20 cellular contexts compared by ENCODE assay signal in the genomic region with DNA sequence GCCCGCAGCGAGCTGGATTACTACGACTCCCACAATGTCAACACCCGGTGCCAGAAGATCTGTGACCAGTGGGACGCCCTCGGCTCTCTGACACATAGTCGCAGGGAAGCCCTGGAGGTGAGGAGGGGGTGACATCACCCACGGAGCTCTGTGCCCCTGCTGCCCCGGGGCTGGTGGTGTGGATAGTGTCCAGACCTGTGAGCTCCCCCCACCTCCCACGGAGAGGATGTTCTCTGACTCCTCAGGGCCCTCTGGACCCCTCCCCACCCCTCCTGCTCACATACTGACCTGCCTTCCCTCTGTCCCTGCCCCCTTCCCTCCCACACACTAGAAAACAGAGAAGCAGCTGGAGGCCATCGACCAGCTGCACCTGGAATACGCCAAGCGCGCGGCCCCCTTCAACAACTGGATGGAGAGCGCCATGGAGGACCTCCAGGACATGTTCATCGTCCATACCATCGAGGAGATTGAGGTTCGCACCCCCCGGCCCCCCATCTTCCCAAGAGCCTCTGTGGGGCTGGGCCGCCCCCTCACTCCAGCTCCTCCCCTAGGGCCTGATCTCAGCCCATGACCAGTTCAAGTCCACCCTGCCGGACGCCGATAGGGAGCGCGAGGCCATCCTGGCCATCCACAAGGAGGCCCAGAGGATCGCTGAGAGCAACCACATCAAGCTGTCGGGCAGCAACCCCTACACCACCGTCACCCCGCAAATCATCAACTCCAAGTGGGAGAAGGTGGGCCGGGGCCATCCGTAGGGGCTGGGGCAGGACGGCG. TPM values are rescaled to one million over a fixed set of nuclear protein-coding genes. Genes with fewer than 3 reads are reported as not detected.
DNase-seq lines count a peak whose midpoint lies in the region; ATAC-seq and TF ChIP-seq lines count a peak whose summit lies in the region.
"Had no signal": no experiment of that assay in that cellular context is flagged by ENCODE, and none has a peak within 500 bp of the region (broad histone marks: within the 10 kb centered on the region; RNA-seq: fewer than 3 reads in every experiment).

No MANE protein-coding gene starts in this region.

- in situ Hi-C loops in mammary epithelial cell (cut with MboI; ENCODE audit: low sequenced_read_pairs in 2 of 2), result loop anchor here in 1 of 2 donors (10.0 kb wide), 1 partner anchor 111 kb away; a partner anchor contains a TSS

- H3K27me3 ChIP-seq in PC-3 (ENCODE audit: low read length) (no peaks in the 10 kb centered on the region), mammary epithelial cell (ENCODE audit: insufficient read depth, low read length) (no peaks in the 10 kb centered on the region), mesenchymal stem cell (ENCODE audit: control insufficient read depth in 1 of 2, insufficient read depth in 1 of 2, low read length in 2 of 2) (no peaks in the 10 kb centered on the region)

- 65% methylated on average over 16 of the region's 34 CpGs for WGBS in mammary epithelial cell (ENCODE audit: low coverage, missing lambda C conversion rate)
- 85% methylated on average over 33 of the region's 34 CpGs for WGBS in mesenchymal stem cell

- intact Hi-C loops in PC-3 (cut with micrococcal nuclease), result no loop called here
- intact Hi-C loops in mammary epithelial cell (cut with micrococcal nuclease), result no loop called here
- intact Hi-C loops in activated CD4-positive, alpha-beta T cell treated with anti-CD3 and anti-CD28 coated beads for 36 hours (cut with DNase I, micrococcal nuclease), result no loop called here

- DNase-seq in PC-3, result no peak
- DNase-seq in mammary epithelial cell, result no peak
- DNase-seq in mesenchymal stem cell, result no peak
- DNase-seq in substantia nigra (lab: John Stamatoyannopoulos, UW), result no peak
- no peak for DNase-seq in activated CD4-positive, alpha-beta T cell treated with anti-CD3 and anti-CD28 coated beads for 36 hours
- no peak for DNase-seq in T-helper 9 cell
- no peak for DNase-seq in dedifferentiated amniotic fluid mesenchymal stem cell (ENCODE audit: extremely low spot score)
- DNase-seq: activated CD4-positive, CD25-positive, alpha-beta regulatory T cell treated with anti-CD3 and anti-CD28 coated beads, Interleukin-2, amount 50 U/mL, for 72 hours; activated effector memory CD4-positive, alpha-beta T cell treated with Interleukin-2 at 50 U/mL for 16 hours; amniotic stem cell; COR-L47; immature natural killer cell; NCI-H2081 treated with DMSO at 0.1 percent for 48 hours; NCI-H524 treated with DMSO at 0.1 percent for 48 hours had no signal

- no peak overlapping the region for H2AK5ac ChIP-seq in mesenchymal stem cell (ENCODE audit: low read length, severe bottlenecking)

- H3K36me3 ChIP-seq in PC-3 (ENCODE audit: low read depth, low read length), result peaks cover 53% of the 10 kb centered on the region
- peaks cover 55% of the 10 kb centered on the region for H3K36me3 ChIP-seq in mammary epithelial cell (ENCODE audit: insufficient read depth, low read length)
- peaks cover 95 to 100% of the 10 kb centered on the region in 2 experiments for H3K36me3 ChIP-seq in mesenchymal stem cell (ENCODE audit: control insufficient read depth in 1 of 2, insufficient read depth in 2 of 2, low read depth in 1 of 2, low read length in 2 of 2)

- no peaks in the 10 kb centered on the region for H3K79me2 ChIP-seq in PC-3 (ENCODE audit: low read length)
- peaks cover 80% of the 10 kb centered on the region for H3K79me2 ChIP-seq in mammary epithelial cell (ENCODE audit: insufficient read depth, low read length)

- H3K27ac Mint-ChIP-seq in activated CD4-positive, alpha-beta T cell treated with anti-CD3 and anti-CD28 coated beads for 36 hours, result no peak overlapping the region
- H3K27ac Mint-ChIP-seq: memory B cell had no signal

- CTCF ChIA-PET in PC-3 (lab: Charles Lee) (no interaction called here), mammary epithelial cell (lab: Charles Lee; ENCODE audit: low non-redundant PET) (no interaction called here)
- CTCF ChIA-PET in activated CD4-positive, alpha-beta T cell treated with anti-CD3 and anti-CD28 coated beads for 36 hours (lab: Charles Lee), result no interaction called here

- H3K36me3 Mint-ChIP-seq in activated CD4-positive, alpha-beta T cell treated with anti-CD3 and anti-CD28 coated beads for 36 hours (ENCODE audit: low read depth), result peaks cover 10% of the 10 kb centered on the region
- H3K36me3 Mint-ChIP-seq: natural killer cell treated with Interleukin-12 subunit alpha and Interleukin-12 subunit beta and Interleukin-15 and Interleukin-18, amount 100 ng/mL, for 72 hours had no signal

- no peak for TF ChIP-seq CTCF in PC-3 (conservative IDR thresholded peaks at IDR 0.05; ENCODE audit: low read depth, low read length)
- TF ChIP-seq CTCF in mammary epithelial cell (conservative IDR thresholded peaks at IDR 0.05 in 1 of 2, IDR thresholded peaks at IDR 0.05 in 1 of 2; ENCODE audit: extremely low read depth in 1 of 2, insufficient read depth in 1 of 2, low read depth in 1 of 2, low read length in 2 of 2), result no peak

- H3K4me1 Mint-ChIP-seq in activated CD4-positive, alpha-beta T cell treated with anti-CD3 and anti-CD28 coated beads for 36 hours, result peaks cover 3% of the 10 kb centered on the region

- H4K8ac ChIP-seq in mesenchymal stem cell (ENCODE audit: low read length), result no peak overlapping the region

- H2AFZ ChIP-seq in PC-3 (ENCODE audit: low read length) (no peak overlapping the region), mammary epithelial cell (ENCODE audit: low read depth, low read length) (no peak overlapping the region), mesenchymal stem cell (ENCODE audit: low read depth, low read length) (no peak overlapping the region)

- BruUV-seq in PC-3 (replicated peaks; lab: Mats Ljungman, UMichigan), result TSS peak; percentile 39
- BruUV-seq in mammary epithelial cell (replicated peaks; lab: Mats Ljungman, UMichigan), result TSS peak; percentile 82

- no peaks in the 10 kb centered on the region for H3K9me3 ChIP-seq in PC-3 (ENCODE audit: low read length)
- no peaks in the 10 kb centered on the region for H3K9me3 ChIP-seq in mammary epithelial cell (replicated peaks; ENCODE audit: insufficient read depth, low read length)
- H3K9me3 ChIP-seq in mesenchymal stem cell (ENCODE audit: control insufficient read depth, low read length), result no peaks in the 10 kb centered on the region

- no peak overlapping the region for H2BK12ac ChIP-seq in mesenchymal stem cell (ENCODE audit: low read length in 2 of 2)

- H3K4me3 Mint-ChIP-seq in activated CD4-positive, alpha-beta T cell treated with anti-CD3 and anti-CD28 coated beads for 36 hours, result no peak overlapping the region
- H3K4me3 Mint-ChIP-seq: memory B cell; natural killer cell treated with Interleukin-12 subunit alpha and Interleukin-12 subunit beta and Interleukin-15 and Interleukin-18, amount 100 ng/mL, for 72 hours had no signal

- no peak overlapping the region for H3K14ac ChIP-seq in mesenchymal stem cell (ENCODE audit: low read length in 2 of 2)

- no peak overlapping the region for H2BK5ac ChIP-seq in mesenchymal stem cell (ENCODE audit: low read depth, low read length, poor library complexity, severe bottlenecking)

- ATAC-seq in PC-3, result no peak
- no peak for ATAC-seq in activated CD4-positive, alpha-beta T cell treated with anti-CD3 and anti-CD28 coated beads for 36 hours
- no peak for ATAC-seq in SK-N-SH treated with all-trans-retinoic acid at 6 μM for 48 hours
- ATAC-seq: natural killer cell treated with Interleukin-12 subunit alpha and Interleukin-12 subunit beta and Interleukin-15 and Interleukin-18, amount 100 ng/mL, for 72 hours had no signal

- no peak overlapping the region for H3K4ac ChIP-seq in mesenchymal stem cell (ENCODE audit: low read depth in 1 of 2, low read length in 2 of 2)

- H3K9me2 ChIP-seq in PC-3 (replicated peaks; ENCODE audit: low read length), result no peaks in the 10 kb centered on the region

- H3F3A ChIP-seq in PC-3 (ENCODE audit: low read length, unreplicated experiment), result no peaks in the 10 kb centered on the region

- H2BK15ac ChIP-seq in mesenchymal stem cell (ENCODE audit: low read depth, poor library complexity, severe bottlenecking), result peak overlapping the region; percentile 20

- no peak overlapping the region for H3K18ac ChIP-seq in mesenchymal stem cell (ENCODE audit: low read depth in 1 of 2, low read length in 2 of 2)

- H3K27ac ChIP-seq in PC-3 (ENCODE audit: low read length) (no peak overlapping the region), mammary epithelial cell (ENCODE audit: insufficient read depth, low read depth, low read length) (no peak overlapping the region), mesenchymal stem cell (ENCODE audit: low read length, poor library complexity, severe bottlenecking) (no peak overlapping the region), substantia nigra (ENCODE audit: low read depth, low read length, poor library complexity, severe bottlenecking) (peak overlapping the region; percentile 99)

- no peaks in the 10 kb centered on the region for H3K9me3 Mint-ChIP-seq in activated CD4-positive, alpha-beta T cell treated with anti-CD3 and anti-CD28 coated beads for 36 hours (ENCODE audit: low read depth)
- H3K9me3 Mint-ChIP-seq: immature natural killer cell; memory B cell; natural killer cell treated with Interleukin-12 subunit alpha and Interleukin-12 subunit beta and Interleukin-15 and Interleukin-18, amount 100 ng/mL, for 72 hours had no signal

- dilution Hi-C loops in mammary epithelial cell (cut with HindIII; ENCODE audit: low sequenced_read_pairs), result no loop called here

- no peak overlapping the region for H3K4me3 ChIP-seq in PC-3 (ENCODE audit: low read length)
- H3K4me3 ChIP-seq in mammary epithelial cell (replicated peaks in 1 of 3; ENCODE audit: insufficient read depth in 1 of 3, low read depth in 2 of 3, low read length in 3 of 3), result no peak overlapping the region
- H3K4me3 ChIP-seq in mesenchymal stem cell (ENCODE audit: insufficient read depth in 1 of 2, low read depth in 1 of 2, low read length in 2 of 2), result no peak overlapping the region

- no peak overlapping the region for H2BK120ac ChIP-seq in mesenchymal stem cell (ENCODE audit: low read depth, low read length)

- no peaks in the 10 kb centered on the region for H3K27me3 Mint-ChIP-seq in activated CD4-positive, alpha-beta T cell treated with anti-CD3 and anti-CD28 coated beads for 36 hours
- H3K27me3 Mint-ChIP-seq: memory B cell; natural killer cell treated with Interleukin-12 subunit alpha and Interleukin-12 subunit beta and Interleukin-15 and Interleukin-18, amount 100 ng/mL, for 72 hours had no signal

- no peak overlapping the region for H3K23ac ChIP-seq in mesenchymal stem cell (ENCODE audit: low read length in 2 of 2)

- no peak overlapping the region for H3K4me2 ChIP-seq in PC-3 (ENCODE audit: low read length)
- no peak overlapping the region for H3K4me2 ChIP-seq in mammary epithelial cell (ENCODE audit: insufficient read depth, low read depth, low read length)
- no peak overlapping the region for H3K4me2 ChIP-seq in mesenchymal stem cell (ENCODE audit: low read length, poor library complexity, severe bottlenecking)

- POLR2A ChIA-PET in PC-3 (lab: Charles Lee; ENCODE audit: unreplicated experiment), result interaction anchor here (0.6 kb wide), 1 partner anchor 41 kb away, joined by 3 read pairs; no protein-coding TSS in a partner anchor
- POLR2A ChIA-PET in activated CD4-positive, alpha-beta T cell treated with anti-CD3 and anti-CD28 coated beads for 36 hours (lab: Charles Lee), result interaction anchor here (1.1 kb wide), 1 partner anchor 91 kb away, joined by 3 read pairs; no protein-coding TSS in a partner anchor

- no peak overlapping the region for H4K91ac ChIP-seq in mesenchymal stem cell (ENCODE audit: low read length)

- no peak overlapping the region for H3K9ac ChIP-seq in PC-3 (ENCODE audit: low read length)
- H3K9ac ChIP-seq in mammary epithelial cell (ENCODE audit: insufficient read depth, low read length), result no peak overlapping the region
- no peak overlapping the region for H3K9ac ChIP-seq in mesenchymal stem cell (ENCODE audit: low read length)

- peaks cover 32% of the 10 kb centered on the region for H3K79me1 ChIP-seq in mesenchymal stem cell (replicated peaks; ENCODE audit: low read length, poor library complexity, severe bottlenecking)

- H4K20me1 ChIP-seq in PC-3 (ENCODE audit: low read length), result no peaks in the 10 kb centered on the region
- no peaks in the 10 kb centered on the region for H4K20me1 ChIP-seq in mammary epithelial cell (ENCODE audit: insufficient read depth, low read length)

- H3K4me1 ChIP-seq in PC-3 (ENCODE audit: insufficient read depth, low read length) (no peaks in the 10 kb centered on the region), mammary epithelial cell (ENCODE audit: insufficient read depth, low read length) (peaks cover 32% of the 10 kb centered on the region), mesenchymal stem cell (ENCODE audit: control insufficient read depth, insufficient read depth, low read depth, low read length) (peaks cover 61% of the 10 kb centered on the region)

RNA-seq across cellular contexts. Expression of a gene that starts 20.5 kb away (rescaled TPM):
- 3.8 and 5.5 TPM in 2 replicates for total RNA-seq in PC-3 (2014; rRNA removed)
- 1 to 10 TPM in 1 of 2 donors, under 1 TPM in 1; 0.49 to 1.0 TPM for total RNA-seq in mammary epithelial cell
- polyA plus RNA-seq in mammary epithelial cell, result 4.6 TPM
- polyA minus RNA-seq in mammary epithelial cell, result not detected
- 1.6 TPM for polyA plus RNA-seq in mesenchymal stem cell (2013, experiment 1 of 2)
- polyA plus RNA-seq in mesenchymal stem cell (2013, experiment 2 of 2), result 1.5 TPM
- 1 to 10 TPM; 4.4 to 4.9 TPM for total RNA-seq in activated CD4-positive, alpha-beta T cell treated with anti-CD3 and anti-CD28 coated beads for 36 hours
- total RNA-seq: SK-MEL-5 had no signal

RNA-seq across cellular contexts. Expression of a gene that starts 49.5 kb away (rescaled TPM):
- total RNA-seq in PC-3 (2014; rRNA removed) (not detected in 2 replicates), mammary epithelial cell (1 to 10 TPM in 1 of 2 donors, not detected in 1; 6.3 TPM)
- polyA plus RNA-seq in mammary epithelial cell, result 50.4 TPM
- 16.3 TPM for polyA minus RNA-seq in mammary epithelial cell
- not detected for polyA plus RNA-seq in mesenchymal stem cell (2013, experiment 1 of 2)
- not detected for polyA plus RNA-seq in mesenchymal stem cell (2013, experiment 2 of 2)
- total RNA-seq in activated CD4-positive, alpha-beta T cell treated with anti-CD3 and anti-CD28 coated beads for 36 hours, result not detected
- total RNA-seq: epithelial cell of proximal tubule; glomerular endothelial cell; natural killer cell treated with Interleukin-12 subunit alpha and Interleukin-12 subunit beta and Interleukin-15 and Interleukin-18, amount 100 ng/mL, for 72 hours; SK-MEL-5 had no signal
- polyA plus RNA-seq: immature natural killer cell had no signal
